ENCODE assay signal across 26 cellular contexts in the genomic region with DNA sequence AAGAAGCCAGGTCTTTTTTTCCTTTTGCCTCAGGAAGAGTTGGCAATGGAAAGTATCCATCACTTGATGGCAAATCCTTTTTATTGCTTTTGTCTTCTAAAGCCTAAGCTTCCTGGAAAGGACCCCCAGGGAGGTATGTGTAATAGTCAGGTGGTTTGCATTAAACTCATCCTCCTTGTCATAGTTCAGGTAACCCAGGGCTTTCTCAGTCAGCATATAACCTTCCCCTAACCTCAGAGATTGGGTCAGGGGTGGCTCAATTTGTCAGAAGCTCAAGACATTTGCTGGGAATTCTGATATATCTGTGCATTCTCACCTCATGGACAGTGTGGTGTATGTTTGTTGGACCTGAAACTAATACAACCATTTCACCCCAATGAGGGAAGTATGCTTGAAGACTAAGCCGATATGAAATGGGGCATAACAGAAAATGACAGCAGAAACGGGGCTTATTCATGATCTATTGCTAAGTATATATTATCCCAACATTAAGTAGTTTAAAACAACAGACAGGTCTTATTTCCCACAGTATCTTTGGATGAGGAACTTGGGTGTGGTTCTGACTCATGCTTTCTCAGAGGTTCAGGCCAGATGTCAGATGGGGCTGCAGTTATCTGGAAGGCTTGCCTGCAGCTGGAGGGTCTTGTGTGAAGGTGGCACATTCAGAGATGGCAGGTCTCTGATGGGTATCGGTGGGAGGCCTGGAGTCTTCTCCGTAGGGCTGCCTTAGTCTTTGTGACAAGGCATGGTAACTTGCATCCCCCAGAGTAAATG.
DNase-seq lines count a peak whose midpoint lies in the region; ATAC-seq and TF ChIP-seq lines count a peak whose summit lies in the region.
"Had no signal": no experiment of that assay in that cellular context is flagged by ENCODE, and none has a peak within 500 bp of the region (broad histone marks: within the 10 kb centered on the region; RNA-seq: fewer than 3 reads in every experiment).

No MANE protein-coding gene starts in this region.

- TF ChIP-seq POLR2A in suprapubic skin (IDR thresholded peaks at IDR 0.05) = no peak

- ATAC-seq in esophagus mucosa = peak; percentile 83
- ATAC-seq: effector memory CD8-positive, alpha-beta T cell; natural killer cell; right lobe of liver; stimulated activated naive B cell treated with anti-CD40 and anti-IgM and Interleukin-4, amounts not matched to agents 10 μg/mL and 1 μg/mL and 100 μg/mL, for 72 hours; T-cell had no signal

- POLR2A ChIA-PET in RWPE1 (lab: Yijun Ruan, JAX; ENCODE audit: low non-redundant PET) = no interaction called here

- H3K36me3 ChIP-seq in suprapubic skin = no peaks in the 10 kb centered on the region
- H3K36me3 ChIP-seq: ascending aorta; BLaER1 treated with 17β-estradiol and CSF1 and Interleukin-3, amounts not matched to agents 10 nM and 100 nM; ovary; right lobe of liver; tibial artery had no signal

- peak; percentile 20 for DNase-seq in HPDE6-E6E7 (ENCODE audit: extremely low spot score)
- peak; percentile 68 for DNase-seq in RWPE1 (ENCODE audit: low spot score)
- no peak for DNase-seq in suprapubic skin (ENCODE audit: low spot score in 2 of 2)
- DNase-seq in hippocampal formation (lab: John Stamatoyannopoulos, UW) = no peak
- DNase-seq in NOMO-1 treated with DMSO at 0.1 percent for 48 hours (lab: John Stamatoyannopoulos, UW; ENCODE audit: unreplicated experiment) = no peak
- DNase-seq in activated CD4-positive, alpha-beta T cell treated with anti-CD3 and anti-CD28 coated beads, Interleukin-2, amount 50 U/mL, for 1 hour = no peak
- DNase-seq: activated CD4-positive, alpha-beta memory T cell treated with anti-CD3 and anti-CD28 coated beads for 36 hours; activated T-cell treated with anti-CD3 and anti-CD28 coated beads, Interleukin-2, amount 50 U/mL, for 24 hours; effector memory CD8-positive, alpha-beta T cell; foreskin melanocyte; H9; kidney glomerular epithelial cell; mesendoderm; MV-4-11; natural killer cell; NCI-H187 treated with DMSO at 0.1 percent for 48 hours; NCI-H345; ovary; right lobe of liver; Right ventricle myocardium superior; stimulated activated naive B cell treated with anti-CD40 and anti-IgM and Interleukin-4, amounts not matched to agents 10 μg/mL and 1 μg/mL and 100 μg/mL, for 72 hours; T-cell; tibial artery had no signal

- WGBS in suprapubic skin = 48% methylated on average over 4 of the region's 4 CpGs

- no peak for TF ChIP-seq CTCF in RWPE1 (conservative IDR thresholded peaks at IDR 0.05; ENCODE audit: low read depth)
- no peak for TF ChIP-seq CTCF in suprapubic skin (IDR thresholded peaks at IDR 0.05)

- H3K4me3 ChIP-seq in suprapubic skin = no peak overlapping the region
- H3K4me3 ChIP-seq: ascending aorta; BLaER1 treated with 17β-estradiol and CSF1 and Interleukin-3, amounts not matched to agents 10 nM and 100 nM; ovary; right lobe of liver; tibial artery had no signal

- TF ChIP-seq EP300 in suprapubic skin (IDR thresholded peaks at IDR 0.05) = no peak

- CTCF ChIA-PET in RWPE1 (lab: Yijun Ruan, JAX) = no interaction called here

- peaks cover 7% of the 10 kb centered on the region for H3K4me1 ChIP-seq in suprapubic skin
- H3K4me1 ChIP-seq: ascending aorta, right lobe of liver, tibial artery had no signal

- no peaks in the 10 kb centered on the region for H3K27me3 ChIP-seq in suprapubic skin
- H3K27me3 ChIP-seq: ascending aorta; BLaER1 treated with 17β-estradiol and CSF1 and Interleukin-3, amounts not matched to agents 10 nM and 100 nM; ovary; right lobe of liver; tibial artery had no signal

- H3K9me3 ChIP-seq in suprapubic skin = no peaks in the 10 kb centered on the region
- H3K9me3 ChIP-seq: ascending aorta, ovary, right lobe of liver, tibial artery had no signal

- H3K27ac ChIP-seq in RWPE1 (no peak overlapping the region), suprapubic skin (no peak overlapping the region)
- H3K27ac ChIP-seq: ascending aorta; BLaER1 treated with 17β-estradiol and CSF1 and Interleukin-3, amounts not matched to agents 10 nM and 100 nM; ovary; right lobe of liver; tibial artery had no signal

Comparison
In these comparisons a context has a peak if more than half of its experiments do, and no peak if none do; other contexts are left out.
1. DNase-seq: peak in HPDE6-E6E7 (single experiment) and RWPE1 (single experiment); none in suprapubic skin (0 of 2), hippocampal formation (0 of 2), NOMO-1 treated with DMSO at 0.1 percent for 48 hours (single experiment) and activated CD4-positive, alpha-beta T cell treated with anti-CD3 and anti-CD28 coated beads, Interleukin-2, amount 50 U/mL, for 1 hour (single experiment).